ENCODE assay signal across 22 cellular contexts in the genomic region with DNA sequence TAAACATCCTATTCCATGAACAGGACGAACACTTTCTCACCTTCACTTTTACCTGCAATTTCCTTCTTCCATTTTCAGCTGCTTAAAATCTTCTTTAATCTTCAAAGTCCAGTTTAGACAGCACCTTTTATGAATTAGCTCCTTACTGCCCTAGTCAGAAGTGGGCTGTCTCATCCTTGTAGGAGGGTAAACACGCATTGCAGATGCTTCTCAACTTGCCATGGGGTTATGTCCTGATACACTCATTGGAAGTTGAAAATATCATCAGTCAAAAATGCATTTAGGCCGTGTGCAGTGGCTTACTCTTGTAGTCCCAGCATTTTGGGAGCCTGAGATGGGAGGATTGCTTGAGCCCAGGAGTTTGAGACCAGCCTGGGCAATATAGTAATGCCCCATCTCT. TPM values are rescaled to one million over a fixed set of nuclear protein-coding genes. Genes with fewer than 3 reads are reported as not detected.
A peak's percentile ranks its signal among the peaks of the same experiment; 100 is the strongest.
DNase-seq lines count a peak whose midpoint lies in the region; ATAC-seq, FAIRE-seq and TF ChIP-seq lines count a peak whose summit lies in the region.
"Had no signal": no experiment of that assay in that cellular context is flagged by ENCODE, and none has a peak within 500 bp of the region (broad histone marks: within the 10 kb centered on the region; RNA-seq: fewer than 3 reads in every experiment).

No MANE protein-coding gene starts in this region.

- H4K91ac ChIP-seq in mesenchymal stem cell (ENCODE audit: low read length) = no peak overlapping the region

- intact Hi-C loops in Panc1 (cut with micrococcal nuclease; ENCODE audit: unreplicated experiment) = no loop called here
- intact Hi-C loops in vagina (cut with DNase I) = no loop called here

- H3K27me3 ChIP-seq in ACC112 (ENCODE audit: insufficient read depth, low read length) (no peaks in the 10 kb centered on the region), Panc1 (ENCODE audit: control insufficient read depth, insufficient read depth, low read length) (no peaks in the 10 kb centered on the region), astrocyte (ENCODE audit: insufficient read depth, low read length) (no peaks in the 10 kb centered on the region), mesenchymal stem cell (ENCODE audit: control insufficient read depth in 1 of 2, insufficient read depth in 1 of 2, low read length in 2 of 2) (no peaks in the 10 kb centered on the region), vagina (no peaks in the 10 kb centered on the region)
- H3K27me3 ChIP-seq: Peyer's patch had no signal

- TF ChIP-seq POLR2A in vagina (IDR thresholded peaks at IDR 0.05) = no peak

- no peak overlapping the region for H3K9ac ChIP-seq in astrocyte (ENCODE audit: low read length)
- H3K9ac ChIP-seq in mesenchymal stem cell (ENCODE audit: low read length) = no peak overlapping the region

- POLR2A ChIA-PET in Panc1 (lab: Charles Lee) = no interaction called here

- peaks cover 70% of the 10 kb centered on the region for H3K4me1 ChIP-seq in ACC112 (ENCODE audit: control insufficient read depth, insufficient read depth, low read length, unreplicated experiment)
- H3K4me1 ChIP-seq in Panc1 (ENCODE audit: control insufficient read depth, insufficient read depth, low read length) = peaks cover 41% of the 10 kb centered on the region; the same call in 1 of the 2 replicates
- peaks cover 17% of the 10 kb centered on the region for H3K4me1 ChIP-seq in astrocyte (ENCODE audit: insufficient read depth, low read length)
- peaks cover 5% of the 10 kb centered on the region for H3K4me1 ChIP-seq in mesenchymal stem cell (ENCODE audit: control insufficient read depth, insufficient read depth, low read depth, low read length)
- no peaks in the 10 kb centered on the region for H3K4me1 ChIP-seq in vagina
- H3K4me1 ChIP-seq: A549, Peyer's patch had no signal

- no peak for FAIRE-seq in astrocyte (lab: Jason Lieb, UNC)

- H2AFZ ChIP-seq in ACC112 (ENCODE audit: low read length, unreplicated experiment) = no peak overlapping the region
- H2AFZ ChIP-seq in astrocyte (ENCODE audit: low read depth, low read length) = no peak overlapping the region
- H2AFZ ChIP-seq in mesenchymal stem cell (ENCODE audit: low read depth, low read length) = no peak overlapping the region

- H3K4me1 Mint-ChIP-seq in astrocyte (ENCODE audit: low read depth, unreplicated experiment) = peaks cover 27% of the 10 kb centered on the region
- H3K4me1 Mint-ChIP-seq: CD8-positive, alpha-beta memory T cell had no signal

- H3K36me3 ChIP-seq in ACC112 (ENCODE audit: insufficient read depth, low read length) (peaks cover 65% of the 10 kb centered on the region), Panc1 (ENCODE audit: control insufficient read depth, insufficient read depth, low read length) (peaks cover 13% of the 10 kb centered on the region; the same call in 1 of the 2 replicates), astrocyte (ENCODE audit: insufficient read depth, low read length) (peaks cover 59% of the 10 kb centered on the region), mesenchymal stem cell (ENCODE audit: control insufficient read depth in 1 of 2, insufficient read depth in 2 of 2, low read depth in 1 of 2, low read length in 2 of 2) (peaks cover 15 to 94% of the 10 kb centered on the region in 2 experiments), vagina (no peaks in the 10 kb centered on the region)
- H3K36me3 ChIP-seq: Peyer's patch had no signal

- no peak overlapping the region for H3K23ac ChIP-seq in mesenchymal stem cell (ENCODE audit: low read length in 2 of 2)

- no peak overlapping the region for H2BK5ac ChIP-seq in mesenchymal stem cell (ENCODE audit: low read depth, low read length, poor library complexity, severe bottlenecking)

- H3K4me2 ChIP-seq in astrocyte (ENCODE audit: low read length) (no peak overlapping the region), mesenchymal stem cell (ENCODE audit: low read length, poor library complexity, severe bottlenecking) (no peak overlapping the region)
- H3K4me2 ChIP-seq: A549 had no signal

- no peak overlapping the region for H4K8ac ChIP-seq in mesenchymal stem cell (ENCODE audit: low read length)

- no peak overlapping the region for H3K14ac ChIP-seq in mesenchymal stem cell (ENCODE audit: low read length in 2 of 2)

- H2BK15ac ChIP-seq in mesenchymal stem cell (ENCODE audit: low read depth, poor library complexity, severe bottlenecking) = no peak overlapping the region

- H3K9me3 Mint-ChIP-seq in astrocyte (ENCODE audit: unreplicated experiment) = no peaks in the 10 kb centered on the region
- H3K9me3 Mint-ChIP-seq: CD8-positive, alpha-beta memory T cell had no signal

- no peak overlapping the region for H3K27ac Mint-ChIP-seq in astrocyte (ENCODE audit: unreplicated experiment)
- H3K27ac Mint-ChIP-seq: CD8-positive, alpha-beta memory T cell had no signal

- H3K36me3 Mint-ChIP-seq in astrocyte (ENCODE audit: low read depth, unreplicated experiment) = peaks cover 9% of the 10 kb centered on the region
- H3K36me3 Mint-ChIP-seq: CD8-positive, alpha-beta memory T cell had no signal

- H3K27me3 Mint-ChIP-seq in astrocyte (ENCODE audit: low read depth, unreplicated experiment) = no peaks in the 10 kb centered on the region

- H3K4me3 ChIP-seq in ACC112 (ENCODE audit: low read depth, low read length) = no peak overlapping the region
- no peak overlapping the region for H3K4me3 ChIP-seq in Panc1 (ENCODE audit: low read depth in 2 of 2, low read length in 2 of 2)
- H3K4me3 ChIP-seq in astrocyte (ENCODE audit: insufficient read depth, low read depth, low read length) = no peak overlapping the region
- no peak overlapping the region for H3K4me3 ChIP-seq in mesenchymal stem cell (ENCODE audit: insufficient read depth in 1 of 2, low read depth in 1 of 2, low read length in 2 of 2)
- no peak overlapping the region for H3K4me3 ChIP-seq in vagina
- H3K4me3 ChIP-seq: A549, HAP-1, Peyer's patch had no signal

- no peak overlapping the region for H3K18ac ChIP-seq in mesenchymal stem cell (ENCODE audit: low read depth in 1 of 2, low read length in 2 of 2)

- H2BK120ac ChIP-seq in mesenchymal stem cell (ENCODE audit: low read depth, low read length) = no peak overlapping the region

- no peak overlapping the region for H2BK12ac ChIP-seq in mesenchymal stem cell (ENCODE audit: low read length in 2 of 2)

- no peaks in the 10 kb centered on the region for H3K79me1 ChIP-seq in mesenchymal stem cell (replicated peaks; ENCODE audit: low read length, poor library complexity, severe bottlenecking)

- H3K4ac ChIP-seq in mesenchymal stem cell (ENCODE audit: low read depth in 1 of 2, low read length in 2 of 2) = no peak overlapping the region

- H2AK5ac ChIP-seq in mesenchymal stem cell (ENCODE audit: low read length, severe bottlenecking) = no peak overlapping the region

- peaks cover 88% of the 10 kb centered on the region for H3K79me2 ChIP-seq in ACC112 (ENCODE audit: control insufficient read depth, insufficient read depth, low read length, unreplicated experiment)
- peaks cover 97% of the 10 kb centered on the region for H3K79me2 ChIP-seq in astrocyte (ENCODE audit: insufficient read depth, low read length)

- no peak overlapping the region for H3K4me3 Mint-ChIP-seq in astrocyte (ENCODE audit: unreplicated experiment)
- H3K4me3 Mint-ChIP-seq: CD8-positive, alpha-beta memory T cell had no signal

- CTCF ChIA-PET in Panc1 (lab: Charles Lee) = no interaction called here

- H3K27ac ChIP-seq in ACC112 (ENCODE audit: low read depth, low read length) (peak overlapping the region; percentile 67), Panc1 (ENCODE audit: low read length) (peak overlapping the region; percentile 46; the same call in 1 of the 2 replicates), astrocyte (ENCODE audit: low read depth, low read length) (peak overlapping the region; percentile 23), mesenchymal stem cell (ENCODE audit: low read length, poor library complexity, severe bottlenecking) (peak overlapping the region; percentile 1), vagina (no peak overlapping the region)
- H3K27ac ChIP-seq: A549, Peyer's patch had no signal

- peaks cover 73% of the 10 kb centered on the region for H4K20me1 ChIP-seq in astrocyte (ENCODE audit: insufficient read depth, low read length)

- TF ChIP-seq CTCF in Panc1 (IDR thresholded peaks at IDR 0.05) (no peak), astrocyte (IDR thresholded peaks at IDR 0.05; ENCODE audit: insufficient read depth, low read depth, low read length) (no peak), vagina (IDR thresholded peaks at IDR 0.05) (no peak)

- DNase-seq in Panc1 (ENCODE audit: low read depth, low spot score) (no peak), astrocyte (ENCODE audit: low read depth) (no peak), mesenchymal stem cell (no peak), AG08395 (ENCODE audit: low spot score) (no peak), vagina (ENCODE audit: extremely low spot score in 2 of 2) (no peak)
- DNase-seq: C1 segment of cervical spinal cord; CD8-positive, alpha-beta memory T cell; DMS53; Kasumi-1; MM.1S; NCI-H1092; NCI-H1436 treated with DMSO at 0.1 percent for 48 hours; NCI-H2029; NCI-H2171; NCI-H526; Peyer's patch; SHP77 had no signal

- WGBS in mesenchymal stem cell = 96% methylated on average over 3 of the region's 3 CpGs

- BruUV-seq in Panc1 (replicated peaks; lab: Mats Ljungman, UMichigan) = no TSS peak

- no peak for ATAC-seq in Panc1
- ATAC-seq in GM18907 (IDR thresholded peaks at IDR 0.05; ENCODE audit: unreplicated experiment) = no peak
- ATAC-seq in HG03159 (IDR thresholded peaks at IDR 0.05; ENCODE audit: unreplicated experiment) = no peak
- ATAC-seq: A549 had no signal

- in situ Hi-C loops in Panc1 (cut with HindIII; ENCODE audit: low pct_unique_long_range_greater_than_20kb, low sequenced_read_pairs) = no loop called here

- H3K9me3 ChIP-seq in Panc1 (ENCODE audit: control insufficient read depth, insufficient read depth, low read depth, low read length) = no peaks in the 10 kb centered on the region
- H3K9me3 ChIP-seq in astrocyte (ENCODE audit: insufficient read depth, low read depth, low read length) = no peaks in the 10 kb centered on the region
- H3K9me3 ChIP-seq in mesenchymal stem cell (ENCODE audit: control insufficient read depth, low read length) = no peaks in the 10 kb centered on the region
- no peaks in the 10 kb centered on the region for H3K9me3 ChIP-seq in vagina
- H3K9me3 ChIP-seq: A549, HAP-1, Peyer's patch had no signal

RNA-seq across cellular contexts. Expression of gene HMGA2, which starts 35.2 kb away (rescaled TPM):
- total RNA-seq in Panc1 (2021; ENCODE audit: unreplicated experiment) = 61.4 TPM
- 66.2 TPM for polyA plus RNA-seq in Panc1 (2012; ENCODE audit: insufficient read length)
- 199 and 214 TPM in 2 replicates for total RNA-seq in astrocyte
- 146 TPM for polyA plus RNA-seq in mesenchymal stem cell (2013, experiment 1 of 2)
- 149 TPM for polyA plus RNA-seq in mesenchymal stem cell (2013, experiment 2 of 2)
- total RNA-seq in vagina = 0.25 TPM
- total RNA-seq: CD8-positive, alpha-beta memory T cell had no signal
- polyA plus RNA-seq: CD8-positive, alpha-beta memory T cell had no signal

Comparison
In these comparisons a context has a peak if more than half of its experiments do, and no peak if none do; other contexts are left out.
1. RNA of gene HMGA2, which starts 35.2 kb away (total RNA-seq): 199 to 214 TPM in astrocyte and 61.4 TPM in Panc1 (single experiment); 0.25 TPM in vagina (single experiment); every median in the first group is over 10 times any median in the second.